In genomic region chr12:15956413-15957185, GRCh38 we compare ENCODE assay signal across 15 cellular contexts. TPM values are rescaled to one million over a fixed set of nuclear protein-coding genes. Genes with fewer than 3 reads are reported as not detected.
A peak's percentile ranks its signal among the peaks of the same experiment; 100 is the strongest.
DNase-seq lines count a peak whose midpoint lies in the region; ATAC-seq and TF ChIP-seq lines count a peak whose summit lies in the region.
"Had no signal": no experiment of that assay in that cellular context is flagged by ENCODE, and none has a peak within 500 bp of the region (broad histone marks: within the 10 kb centered on the region; RNA-seq: fewer than 3 reads in every experiment).

No MANE protein-coding gene starts in this region.

- CTCF ChIA-PET in PC-3 (lab: Charles Lee) = no interaction called here

- H3F3A ChIP-seq in PC-3 (ENCODE audit: low read length, unreplicated experiment) (no peaks in the 10 kb centered on the region), smooth muscle cell (ENCODE audit: low read depth) (no peaks in the 10 kb centered on the region)

- H3K36me3 ChIP-seq in PC-3 (ENCODE audit: low read depth, low read length) = 0 out of 2 replicates have a peak, but pooled peaks cover 2% of the 10 kb centered on the region
- H3K36me3 ChIP-seq in smooth muscle cell (ENCODE audit: low read depth) = no peaks in the 10 kb centered on the region
- H3K36me3 ChIP-seq: MG63, prostate gland had no signal

- WGBS in smooth muscle cell (ENCODE audit: low lambda C conversion rate) = 77% methylated on average over 9 of the region's 9 CpGs

- H3K9me3 ChIP-seq in PC-3 (ENCODE audit: low read length) = no peaks in the 10 kb centered on the region
- no peaks in the 10 kb centered on the region for H3K9me3 ChIP-seq in smooth muscle cell (replicated peaks; ENCODE audit: low read depth)
- H3K9me3 ChIP-seq: MG63, prostate gland had no signal

- H3K27ac ChIP-seq in PC-3 (ENCODE audit: low read length) = peak overlapping the region; percentile 96
- H3K27ac ChIP-seq in smooth muscle cell (ENCODE audit: low read depth) = peak overlapping the region; percentile 90
- H3K27ac ChIP-seq: prostate gland had no signal

- H3K4me2 ChIP-seq in PC-3 (ENCODE audit: low read length) (peak overlapping the region; percentile 61), smooth muscle cell (peak overlapping the region; percentile 0)

- ATAC-seq in PC-3 = peak; percentile 90
- no peak for ATAC-seq in GM21723 (IDR thresholded peaks at IDR 0.05; ENCODE audit: unreplicated experiment)
- ATAC-seq: activated T-cell treated with anti-CD3 and anti-CD28 coated beads, Interleukin-2, amount 50 U/mL, for 72 hours had no signal

- BruUV-seq in PC-3 (replicated peaks; lab: Mats Ljungman, UMichigan) = no TSS peak

- peak overlapping the region; percentile 60 for H3K9ac ChIP-seq in PC-3 (ENCODE audit: low read length)
- H3K9ac ChIP-seq in smooth muscle cell (ENCODE audit: low read depth) = peak overlapping the region; percentile 34

- H3K4me1 ChIP-seq in PC-3 (ENCODE audit: insufficient read depth, low read length) = peaks cover 30% of the 10 kb centered on the region
- H3K4me1 ChIP-seq in smooth muscle cell (ENCODE audit: low read depth) = no peaks in the 10 kb centered on the region
- H3K4me1 ChIP-seq: prostate gland had no signal

- H3K4me3 ChIP-seq in PC-3 (ENCODE audit: low read length) (peak overlapping the region; percentile 30; the same call in 1 of the 2 replicates), smooth muscle cell (peak overlapping the region; percentile 8)
- H3K4me3 ChIP-seq: MG63, prostate gland had no signal

- no peaks in the 10 kb centered on the region for H3K79me2 ChIP-seq in PC-3 (ENCODE audit: low read length)
- peaks cover 7% of the 10 kb centered on the region for H3K79me2 ChIP-seq in smooth muscle cell (ENCODE audit: low read depth)

- H3K27me3 ChIP-seq in PC-3 (ENCODE audit: low read length) = no peaks in the 10 kb centered on the region
- H3K27me3 ChIP-seq in smooth muscle cell (ENCODE audit: low read depth) = no peaks in the 10 kb centered on the region
- H3K27me3 ChIP-seq: MG63 had no signal

- POLR2A ChIA-PET in PC-3 (lab: Charles Lee; ENCODE audit: unreplicated experiment) = no interaction called here

- no peaks in the 10 kb centered on the region for H3K9me2 ChIP-seq in PC-3 (replicated peaks; ENCODE audit: low read length)

- no peaks in the 10 kb centered on the region for H4K20me1 ChIP-seq in PC-3 (ENCODE audit: low read length)
- H4K20me1 ChIP-seq in smooth muscle cell (ENCODE audit: low read depth) = no peaks in the 10 kb centered on the region

- DNase-seq in NCI-H1417 (lab: John Stamatoyannopoulos, UW) (peak in 2 of 3 experiments; percentile 36 to 91), NCI-H1417 treated with DMSO at 0.1 percent for 48 hours (lab: John Stamatoyannopoulos, UW) (no peak), PC-3 (peak; percentile 92), iPS-NIHi11 (ENCODE audit: low spot score) (peak; percentile 22), smooth muscle cell (lab: John Stamatoyannopoulos, UW; ENCODE audit: unreplicated experiment) (no peak), NOMO-1 (lab: John Stamatoyannopoulos, UW; ENCODE audit: unreplicated experiment in 2 of 2) (no peak), T1000 (lab: John Stamatoyannopoulos, UW) (no peak)
- DNase-seq: activated CD4-positive, alpha-beta T cell treated with anti-CD3 and anti-CD28 coated beads, Interleukin-2, amount 10 ng/mL, durations not matched to agents 7 days and 5 days; activated T-cell treated with anti-CD3 and anti-CD28 coated beads, Interleukin-2, amount 50 U/mL, for 72 hours; CD4-positive, alpha-beta memory T cell; head of caudate nucleus; MG63; NCI-H2171 had no signal

- intact Hi-C loops in PC-3 (cut with micrococcal nuclease) = no loop called here

- H2AFZ ChIP-seq in PC-3 (ENCODE audit: low read length) (no peak overlapping the region; the same call in 1 of the 2 replicates), smooth muscle cell (ENCODE audit: low read depth) (no peak overlapping the region)

- TF ChIP-seq CTCF in PC-3 (conservative IDR thresholded peaks at IDR 0.05; ENCODE audit: low read depth, low read length) (no peak), smooth muscle cell (IDR thresholded peaks at IDR 0.05; ENCODE audit: borderline replicate concordance, insufficient read depth, poor library complexity, severe bottlenecking) (no peak)

RNA-seq across cellular contexts. Expression of gene DERA, which starts 45.5 kb away (rescaled TPM):
- 34.6 and 49.4 TPM in 2 replicates for total RNA-seq in PC-3 (2014; rRNA removed)
- total RNA-seq in smooth muscle cell = 22.4 and 35.1 TPM in 2 replicates
- polyA plus RNA-seq in smooth muscle cell = 23.3 and 29.4 TPM in 2 replicates

Comparison
In these comparisons a context has a peak if more than half of its experiments do, and no peak if none do; other contexts are left out.
1. DNase-seq: peak in NCI-H1417 (2 of 3), PC-3 (single experiment) and iPS-NIHi11 (single experiment); none in NCI-H1417 treated with DMSO at 0.1 percent for 48 hours (single experiment), smooth muscle cell (single experiment), NOMO-1 (0 of 2) and T1000 (single experiment).